Comparison of ENCODE assay signal across 12 cellular contexts in the genomic region with DNA sequence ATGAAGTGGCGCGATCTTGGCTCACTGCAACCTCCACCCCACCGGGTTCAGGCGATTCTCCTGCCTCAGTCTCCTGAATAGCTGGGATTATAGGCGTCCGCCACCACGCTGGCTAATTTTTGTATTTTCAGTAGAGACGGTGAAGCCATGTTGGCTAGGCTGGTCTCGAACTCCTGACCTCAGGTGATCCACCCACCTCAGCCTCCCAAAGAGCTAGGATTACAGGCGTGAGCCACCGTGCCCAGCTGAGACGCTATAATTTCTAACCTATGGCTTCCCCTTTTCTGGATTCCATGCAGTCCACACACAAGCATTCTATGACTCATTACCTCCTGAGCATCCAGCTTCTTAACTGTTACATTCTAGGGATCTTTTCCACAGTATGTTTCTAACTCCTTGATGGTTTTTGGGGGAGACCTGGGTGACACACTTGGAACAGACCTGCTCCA. TPM values are rescaled to one million over a fixed set of nuclear protein-coding genes. Genes with fewer than 3 reads are reported as not detected.
DNase-seq lines count a peak whose midpoint lies in the region; ATAC-seq and TF ChIP-seq lines count a peak whose summit lies in the region.
"Had no signal": no experiment of that assay in that cellular context is flagged by ENCODE, and none has a peak within 500 bp of the region (broad histone marks: within the 10 kb centered on the region; RNA-seq: fewer than 3 reads in every experiment).

No MANE protein-coding gene starts in this region.

- no peaks in the 10 kb centered on the region for H3K27me3 Mint-ChIP-seq in CD4-positive, alpha-beta memory T cell

- H3K4me3 ChIP-seq in CD4-positive, alpha-beta memory T cell (ENCODE audit: low read length in 2 of 2) = no peak overlapping the region
- H3K4me3 ChIP-seq in brain microvascular endothelial cell (ENCODE audit: low read depth, low read length) (no peak overlapping the region), mesodermal cell (ENCODE audit: extremely low read depth, insufficient read depth, low read length, poor library complexity, severe bottlenecking) (no peak overlapping the region), HAP-1 (no peak overlapping the region), right cardiac atrium (ENCODE audit: low read length) (no peak overlapping the region)
- H3K4me3 ChIP-seq: upper lobe of left lung had no signal

- WGBS in mesodermal cell (ENCODE audit: insufficient coverage in 2 of 2), 2 experiments = 62 to 64% methylated on average over 10 to 11 of the region's 12 CpGs
- WGBS in right cardiac atrium = 77% methylated on average over 12 of the region's 12 CpGs

- no peak for ATAC-seq in GM21529 (IDR thresholded peaks at IDR 0.05; ENCODE audit: unreplicated experiment)
- ATAC-seq in right cardiac atrium = no peak

- no peak overlapping the region for H3K4me3 Mint-ChIP-seq in CD4-positive, alpha-beta memory T cell
- H3K4me3 Mint-ChIP-seq: neural crest cell had no signal

- no peaks in the 10 kb centered on the region for H3K9me3 ChIP-seq in CD4-positive, alpha-beta memory T cell (ENCODE audit: control insufficient read depth in 1 of 2, low read length in 2 of 2)
- H3K9me3 ChIP-seq in mesodermal cell (ENCODE audit: control insufficient read depth, low read length) = no peaks in the 10 kb centered on the region
- H3K9me3 ChIP-seq in HAP-1 = no peaks in the 10 kb centered on the region
- H3K9me3 ChIP-seq in right cardiac atrium (ENCODE audit: control insufficient read depth, low read length) = no peaks in the 10 kb centered on the region
- H3K9me3 ChIP-seq: upper lobe of left lung had no signal

- POLR2A ChIA-PET in CD4-positive, alpha-beta memory T cell (lab: Charles Lee; ENCODE audit: partially characterized antibody) = interaction anchor here (1.2 to 2.8 kb wide), 3 partner anchors 11 to 34 kb away, joined by 4 to 11 read pairs (median 6); no protein-coding TSS in a partner anchor

- DNase-seq in CD4-positive, alpha-beta memory T cell = no peak
- peak; percentile 42 for DNase-seq in LoVo (ENCODE audit: low spot score)
- peak; percentile 67 for DNase-seq in brain microvascular endothelial cell
- no peak for DNase-seq in DMS 273 treated with DMSO at 0.1 percent for 48 hours (lab: John Stamatoyannopoulos, UW)
- no peak for DNase-seq in HAP-1 (ENCODE audit: low spot score in 2 of 2)
- no peak for DNase-seq in right cardiac atrium
- DNase-seq: activated gamma-delta T cell, NCI-H1694, upper lobe of left lung had no signal

- no peak for TF ChIP-seq CTCF in brain microvascular endothelial cell (IDR thresholded peaks at IDR 0.05; ENCODE audit: low read depth, low read length, missing control alignments)

- no peaks in the 10 kb centered on the region for H3K9me3 Mint-ChIP-seq in CD4-positive, alpha-beta memory T cell

- CTCF ChIA-PET in CD4-positive, alpha-beta memory T cell (lab: Charles Lee; ENCODE audit: partially characterized antibody) = interaction anchor here (1.4 kb wide), 1 partner anchor 9 kb away, joined by 5 read pairs; no protein-coding TSS in a partner anchor

- in situ Hi-C loops in brain microvascular endothelial cell (cut with HindIII; ENCODE audit: low pct_ligation_motif_present, low sequenced_read_pairs) = no loop called here
- in situ Hi-C loops in HAP-1 (cut with MboI; ENCODE audit: low sequenced_read_pairs) = no loop called here

- no peaks in the 10 kb centered on the region for H3K27me3 ChIP-seq in CD4-positive, alpha-beta memory T cell (ENCODE audit: insufficient read depth, low read length)
- H3K27me3 ChIP-seq in brain microvascular endothelial cell (replicated peaks) (no peaks in the 10 kb centered on the region), HAP-1 (ENCODE audit: low read depth) (no peaks in the 10 kb centered on the region), right cardiac atrium (ENCODE audit: control insufficient read depth, insufficient read depth) (no peaks in the 10 kb centered on the region)
- H3K27me3 ChIP-seq: upper lobe of left lung had no signal

- intact Hi-C loops in CD4-positive, alpha-beta memory T cell (cut with micrococcal nuclease) = no loop called here
- intact Hi-C loops in right cardiac atrium (cut with DNase I) = no loop called here

- no peaks in the 10 kb centered on the region for H3K36me3 ChIP-seq in CD4-positive, alpha-beta memory T cell (ENCODE audit: insufficient read depth, low read length)
- no peaks in the 10 kb centered on the region for H3K36me3 ChIP-seq in brain microvascular endothelial cell (replicated peaks)
- peaks cover 26% of the 10 kb centered on the region for H3K36me3 ChIP-seq in mesodermal cell (ENCODE audit: control insufficient read depth, insufficient read depth, low read length)
- H3K36me3 ChIP-seq in HAP-1 (replicated peaks) = peaks cover 7% of the 10 kb centered on the region; the same call in 1 of the 2 replicates

- no peak overlapping the region for H3K27ac ChIP-seq in CD4-positive, alpha-beta memory T cell (ENCODE audit: low read depth, low read length)
- peak overlapping the region; percentile 66 for H3K27ac ChIP-seq in brain microvascular endothelial cell
- peak overlapping the region; percentile 98 for H3K27ac ChIP-seq in mesodermal cell (ENCODE audit: low read depth, low read length, severe bottlenecking)
- no peak overlapping the region for H3K27ac ChIP-seq in right cardiac atrium (ENCODE audit: low read length)
- H3K27ac ChIP-seq: upper lobe of left lung had no signal

- H3K4me1 ChIP-seq in CD4-positive, alpha-beta memory T cell (ENCODE audit: insufficient read depth, low read length) = peaks cover 6% of the 10 kb centered on the region
- H3K4me1 ChIP-seq in mesodermal cell (ENCODE audit: control insufficient read depth, insufficient read depth, low read length, poor library complexity, severe bottlenecking) (peaks cover 25% of the 10 kb centered on the region), HAP-1 (peaks cover 11% of the 10 kb centered on the region), right cardiac atrium (ENCODE audit: control insufficient read depth, insufficient read depth, low read length) (peaks cover 3% of the 10 kb centered on the region)

- H3K4me1 Mint-ChIP-seq in CD4-positive, alpha-beta memory T cell = peaks cover 15 to 32% (median 24%) of the 10 kb centered on the region in 4 donors

- peak overlapping the region in 5 of 7 donors; percentile 10 to 81 (median 55) for H3K27ac Mint-ChIP-seq in CD4-positive, alpha-beta memory T cell

- H3K36me3 Mint-ChIP-seq in CD4-positive, alpha-beta memory T cell = peaks cover 12 to 16% of the 10 kb centered on the region in 2 donors

RNA-seq across cellular contexts. Expression of a gene that starts 11.9 kb away (rescaled TPM):
- total RNA-seq in CD4-positive, alpha-beta memory T cell = 10 to 100 TPM; 59.8 to 62.7 TPM
- polyA plus RNA-seq in CD4-positive, alpha-beta memory T cell = 10 to 100 TPM; 25.8 to 34.6 TPM
- polyA plus RNA-seq in mesodermal cell (2013, experiment 1 of 2) = 81.2 TPM
- 82.8 TPM for polyA plus RNA-seq in mesodermal cell (2013, experiment 2 of 2)
- 10 to 100 TPM; 71.5 to 97.1 (median 88.5) TPM for total RNA-seq in right cardiac atrium
- 28.2 TPM for polyA plus RNA-seq in right cardiac atrium

RNA-seq across cellular contexts. Expression of a gene that starts 53.6 kb away (rescaled TPM):
- total RNA-seq in CD4-positive, alpha-beta memory T cell = 1,000 to 10,000 TPM; 1,218 to 1,245 TPM
- 1,000 to 10,000 TPM; 5,559 to 6,561 TPM for polyA plus RNA-seq in CD4-positive, alpha-beta memory T cell
- polyA plus RNA-seq in mesodermal cell (2013, experiment 1 of 2) = 5,056 TPM
- polyA plus RNA-seq in mesodermal cell (2013, experiment 2 of 2) = 4,856 TPM
- total RNA-seq in right cardiac atrium = 100 to 1,000 TPM; 341 to 630 (median 483) TPM
- polyA plus RNA-seq in right cardiac atrium = 805 TPM

Comparison
In these comparisons a context has a peak if more than half of its experiments do, and no peak if none do; other contexts are left out.
1. DNase-seq: peak in LoVo (single experiment) and brain microvascular endothelial cell (single experiment); none in CD4-positive, alpha-beta memory T cell (0 of 5), DMS 273 treated with DMSO at 0.1 percent for 48 hours (single experiment), HAP-1 (0 of 2) and right cardiac atrium (0 of 3).
2. H3K27ac ChIP-seq: peak in brain microvascular endothelial cell (single experiment) and mesodermal cell (single experiment); none in CD4-positive, alpha-beta memory T cell (single experiment) and right cardiac atrium (single experiment).